8 cellular contexts compared by ENCODE assay signal in the genomic region with DNA sequence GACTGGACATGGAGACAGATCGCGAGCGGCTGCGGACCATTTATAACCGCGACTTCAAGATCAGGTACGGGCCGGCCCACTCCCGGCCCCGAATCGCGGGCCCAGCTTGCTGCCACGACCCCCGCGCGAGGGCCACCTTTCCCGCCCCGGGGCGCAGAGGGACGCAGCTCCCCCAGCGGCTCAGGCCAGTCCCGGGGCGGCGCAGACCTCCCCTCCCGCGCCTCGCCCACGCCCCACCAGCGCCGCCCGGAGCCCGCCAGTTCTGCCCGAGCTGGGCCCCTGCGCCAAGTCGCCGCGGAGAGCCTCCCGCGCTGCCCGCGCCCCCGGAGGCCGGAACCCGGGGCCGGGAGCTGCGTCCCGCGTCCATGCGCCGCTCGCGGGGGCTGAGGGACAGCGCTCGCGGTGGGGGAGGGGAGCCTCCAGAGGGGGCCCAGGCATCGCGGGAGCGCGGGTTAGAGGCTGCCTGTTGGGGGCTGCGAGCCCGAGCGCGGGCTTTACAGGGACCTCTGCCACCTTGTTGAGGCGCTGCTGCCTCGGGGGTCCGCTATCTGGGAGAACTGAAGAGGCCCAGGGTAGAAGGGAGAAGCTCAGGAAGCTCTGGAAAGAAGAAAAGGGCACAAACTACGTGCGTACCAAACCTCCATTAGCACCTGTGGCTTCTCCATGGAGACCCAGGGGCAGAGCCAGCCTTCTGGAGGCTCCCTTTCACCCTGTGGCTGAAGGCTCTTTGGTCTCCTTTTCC.
DNase-seq lines count a peak whose midpoint lies in the region; TF ChIP-seq lines count a peak whose summit lies in the region.

No MANE protein-coding gene starts in this region.

- DNase-seq in HEK293T (ENCODE audit: extremely low spot score) (peak; percentile 65), NCI-H1105 (lab: John Stamatoyannopoulos, UW) (peak; percentile 49), midbrain (lab: John Stamatoyannopoulos, UW) (peak; percentile 60), SIG-M5 (lab: John Stamatoyannopoulos, UW) (no peak)
- DNase-seq in activated CD4-positive, alpha-beta T cell treated with anti-CD3 and anti-CD28 coated beads, Interleukin-2, amount 50 U/mL, for 4 hours = peak; percentile 25 to 32
- DNase-seq in effector CD8-positive, alpha-beta T cell (lab: John Stamatoyannopoulos, UW) = peak; percentile 9
- peak; percentile 5 to 54 (median 40) for DNase-seq in stimulated activated naive CD4-positive, alpha-beta T cell (lab: John Stamatoyannopoulos, UW)

- TF ChIP-seq CTCF in GM12873 (IDR thresholded peaks at IDR 0.05; ENCODE audit: insufficient read depth, low read depth, low read length, missing control alignments) = peak; percentile 10

- CTCF ChIA-PET in HEK293T (lab: Yijun Ruan, JAX) = interaction anchor here (0.8 to 2.9 kb wide), 8 partner anchors 14 to 173 kb away, joined by 3 to 9 read pairs (median 4); a partner anchor contains a TSS

- POLR2A ChIA-PET in HEK293T (lab: Yijun Ruan, JAX) = interaction anchor here (0.6 to 4.5 kb wide), 21 partner anchors 9 to 1896 kb away, joined by 3 to 67 read pairs (median 4); a partner anchor contains a TSS

TF ChIP-seq in HEK293T, 16 proteins besides CTCF, POLR2A, EP300 and RAD21:
- no peak for TF ChIP-seq SP1 (IDR thresholded peaks at IDR 0.05)
- TF ChIP-seq, protein P1, sequence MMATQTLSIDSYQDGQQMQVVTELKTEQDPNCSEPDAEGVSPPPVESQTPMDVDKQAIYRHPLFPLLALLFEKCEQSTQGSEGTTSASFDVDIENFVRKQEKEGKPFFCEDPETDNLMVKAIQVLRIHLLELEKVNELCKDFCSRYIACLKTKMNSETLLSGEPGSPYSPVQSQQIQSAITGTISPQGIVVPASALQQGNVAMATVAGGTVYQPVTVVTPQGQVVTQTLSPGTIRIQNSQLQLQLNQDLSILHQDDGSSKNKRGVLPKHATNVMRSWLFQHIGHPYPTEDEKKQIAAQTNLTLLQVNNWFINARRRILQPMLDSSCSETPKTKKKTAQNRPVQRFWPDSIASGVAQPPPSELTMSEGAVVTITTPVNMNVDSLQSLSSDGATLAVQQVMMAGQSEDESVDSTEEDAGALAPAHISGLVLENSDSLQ (IDR thresholded peaks at IDR 0.05) = no peak
- no peak for TF ChIP-seq FOXA1 (IDR thresholded peaks at IDR 0.05)
- peak; percentile 50; the same call in 1 of the 2 replicates for TF ChIP-seq FOXM1 (IDR thresholded peaks at IDR 0.05; ENCODE audit: borderline replicate concordance)
- TF ChIP-seq ARNT (IDR thresholded peaks at IDR 0.05) = 0 out of 2 replicates have a peak, but pooled peaks have one; percentile 4
- TF ChIP-seq LEF1 (IDR thresholded peaks at IDR 0.05; ENCODE audit: borderline replicate concordance) = 0 out of 2 replicates have a peak, but pooled peaks have one; percentile 52
- no peak for TF ChIP-seq ZNF384 (IDR thresholded peaks at IDR 0.05)
